38 cellular contexts compared by ENCODE assay signal in the genomic region with DNA sequence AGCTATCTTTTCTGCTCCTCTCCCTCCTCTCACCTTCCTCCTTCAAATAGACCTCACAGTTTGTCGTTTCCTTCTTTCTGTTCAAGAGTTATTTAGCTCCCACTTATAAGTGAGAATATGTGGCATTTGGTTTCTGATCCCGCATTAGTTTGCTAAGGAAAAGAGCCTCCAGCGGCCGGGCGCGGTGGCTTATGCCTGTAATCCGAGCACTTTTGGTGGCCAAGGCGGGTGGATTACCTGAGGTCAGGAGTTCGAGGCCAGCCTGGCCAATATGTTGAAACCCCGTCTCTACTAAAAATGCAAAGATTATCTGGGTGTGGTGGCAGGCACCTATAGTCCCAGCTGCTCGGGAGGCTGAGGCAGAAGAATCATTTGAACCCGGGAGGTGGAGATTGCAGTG.
"Had no signal": no experiment of that assay in that cellular context is flagged by ENCODE, and none has a peak within 500 bp of the region (broad histone marks: within the 10 kb centered on the region; RNA-seq: fewer than 3 reads in every experiment).

No MANE protein-coding gene starts in this region.

- H3K9me3 Mint-ChIP-seq: activated naive CD8-positive, alpha-beta T cell treated with anti-CD3 and anti-CD28 coated beads for 36 hours had no signal

- H3K27ac ChIP-seq: adrenal gland, ascending aorta, body of pancreas, brain microvascular endothelial cell, breast epithelium, cardiac muscle cell had no signal

- H3K36me3 Mint-ChIP-seq: activated naive CD4-positive, alpha-beta T cell treated with anti-CD3 and anti-CD28 coated beads, Interleukin-2, amount 10 ng/mL, durations not matched to agents 7 days and 5 days; activated naive CD4-positive, alpha-beta T cell treated with anti-CD3 and anti-CD28 coated beads, Interleukin-2, amount 50 U/mL, for 24 hours; activated naive CD4-positive, alpha-beta T cell treated with anti-CD3 and anti-CD28 coated beads, Interleukin-2, amount 50 U/mL, for 72 hours; activated naive CD8-positive, alpha-beta T cell; activated naive CD8-positive, alpha-beta T cell treated with anti-CD3 and anti-CD28 coated beads for 36 hours; activated naive CD8-positive, alpha-beta T cell treated with anti-CD3 and anti-CD28 coated beads, Interleukin-2, amount 10 ng/mL, durations not matched to agents 7 days and 5 days; brain had no signal

- DNase-seq: activated effector memory CD4-positive, alpha-beta T cell treated with anti-CD3 and anti-CD28 coated beads, Interleukin-2, amount 50 U/mL, for 16 hours; activated effector memory CD4-positive, alpha-beta T cell treated with Interleukin-2 at 50 U/mL for 16 hours; activated gamma-delta T cell; activated gamma-delta T cell treated with Interleukin-2 at 50 U/mL for 16 hours; activated naive CD4-positive, alpha-beta T cell; activated naive CD4-positive, alpha-beta T cell treated with anti-CD3 and anti-CD28 coated beads for 36 hours; activated naive CD4-positive, alpha-beta T cell treated with anti-CD3 and anti-CD28 coated beads, Interleukin-2, amount 10 ng/mL, durations not matched to agents 7 days and 5 days; activated naive CD4-positive, alpha-beta T cell treated with anti-CD3 and anti-CD28 coated beads, Interleukin-2, amount 50 U/mL, for 16 hours; activated naive CD4-positive, alpha-beta T cell treated with Interleukin-2 at 50 U/mL for 16 hours; activated naive CD8-positive, alpha-beta T cell treated with anti-CD3 and anti-CD28 coated beads for 36 hours; activated naive CD8-positive, alpha-beta T cell treated with anti-CD3 and anti-CD28 coated beads, Interleukin-2, amount 10 ng/mL, durations not matched to agents 7 days and 5 days; activated naive CD8-positive, alpha-beta T cell treated with anti-CD3 and anti-CD28 coated beads, Interleukin-2, amount 50 U/mL, for 24 hours; activated T-cell treated with anti-CD3 and anti-CD28 coated beads, Interleukin-2, amount 50 U/mL, for 1 hour; activated T-cell treated with anti-CD3 and anti-CD28 coated beads, Interleukin-2, amount 50 U/mL, for 24 hours; activated T-cell treated with anti-CD3 and anti-CD28 coated beads, Interleukin-2, amount 50 U/mL, for 4 hours; activated T-cell treated with anti-CD3 and anti-CD28 coated beads, Interleukin-2, amount 50 U/mL, for 48 hours; activated T-cell treated with anti-CD3 and anti-CD28 coated beads, Interleukin-2, amount 50 U/mL, for 72 hours; adrenal gland; amniotic stem cell; amygdala; anterior cingulate cortex; aorta; body of pancreas; brain microvascular endothelial cell; caudate nucleus; central memory CD4-positive, alpha-beta T cell; cerebellar nuclear complex had no signal

- H3K27me3 Mint-ChIP-seq: activated naive CD4-positive, alpha-beta T cell treated with anti-CD3 and anti-CD28 coated beads, Interleukin-2, amount 10 ng/mL, durations not matched to agents 7 days and 5 days; activated naive CD4-positive, alpha-beta T cell treated with anti-CD3 and anti-CD28 coated beads, Interleukin-2, amount 50 U/mL, for 24 hours; activated naive CD8-positive, alpha-beta T cell; activated naive CD8-positive, alpha-beta T cell treated with anti-CD3 and anti-CD28 coated beads for 36 hours; activated naive CD8-positive, alpha-beta T cell treated with anti-CD3 and anti-CD28 coated beads, Interleukin-2, amount 10 ng/mL, durations not matched to agents 7 days and 5 days; activated naive CD8-positive, alpha-beta T cell treated with anti-CD3 and anti-CD28 coated beads, Interleukin-2, amount 50 U/mL, for 24 hours; activated T-cell treated with anti-CD3 and anti-CD28 coated beads, Interleukin-2, amount 50 U/mL, for 24 hours; activated T-helper 17 cell treated with anti-CD3 and anti-CD28 coated beads, Interleukin-2, amount 50 U/mL, for 72 hours; brain; central memory CD8-positive, alpha-beta T cell had no signal

- ATAC-seq: activated naive CD4-positive, alpha-beta T cell treated with anti-CD3 and anti-CD28 coated beads, Interleukin-2, amount 50 U/mL, for 72 hours; activated naive CD8-positive, alpha-beta T cell treated with anti-CD3 and anti-CD28 coated beads, Interleukin-2, amount 50 U/mL, for 24 hours; activated T-cell treated with anti-CD3 and anti-CD28 coated beads, Interleukin-2, amount 50 U/mL, for 4 hours; activated T-cell treated with anti-CD3 and anti-CD28 coated beads, Interleukin-2, amount 50 U/mL, for 72 hours; activated T-helper 17 cell treated with anti-CD3 and anti-CD28 coated beads, Interleukin-2, amount 50 U/mL, for 72 hours; body of pancreas had no signal

- H3K4me3 Mint-ChIP-seq: activated naive CD4-positive, alpha-beta T cell treated with anti-CD3 and anti-CD28 coated beads for 36 hours; activated naive CD4-positive, alpha-beta T cell treated with anti-CD3 and anti-CD28 coated beads, Interleukin-2, amount 10 ng/mL, durations not matched to agents 7 days and 5 days; activated naive CD4-positive, alpha-beta T cell treated with anti-CD3 and anti-CD28 coated beads, Interleukin-2, amount 50 U/mL, for 24 hours; activated naive CD8-positive, alpha-beta T cell; activated naive CD8-positive, alpha-beta T cell treated with anti-CD3 and anti-CD28 coated beads for 36 hours; activated naive CD8-positive, alpha-beta T cell treated with anti-CD3 and anti-CD28 coated beads, Interleukin-2, amount 10 ng/mL, durations not matched to agents 7 days and 5 days; activated naive CD8-positive, alpha-beta T cell treated with anti-CD3 and anti-CD28 coated beads, Interleukin-2, amount 50 U/mL, for 24 hours; activated T-cell treated with anti-CD3 and anti-CD28 coated beads, Interleukin-2, amount 50 U/mL, for 24 hours; activated T-cell treated with anti-CD3 and anti-CD28 coated beads, Interleukin-2, amount 50 U/mL, for 4 hours; activated T-cell treated with anti-CD3 and anti-CD28 coated beads, Interleukin-2, amount 50 U/mL, for 72 hours; activated T-helper 1 cell treated with anti-CD3 and anti-CD28 coated beads, Interleukin-12 subunit alpha, Interleukin-12 subunit beta, Interleukin-2, Interleukin-4 antibody, amounts not matched to agents 30 ng/mL and 10 ng/mL and 1 ng/mL, durations not matched to agents 14 hours and 24 hours and 36 hours; activated T-helper 17 cell treated with anti-CD3 and anti-CD28 coated beads, Interleukin-2, amount 50 U/mL, for 72 hours; brain; central memory CD8-positive, alpha-beta T cell had no signal

- H3K4me1 Mint-ChIP-seq: activated naive CD4-positive, alpha-beta T cell treated with anti-CD3 and anti-CD28 coated beads, Interleukin-2, amount 10 ng/mL, durations not matched to agents 7 days and 5 days; activated naive CD4-positive, alpha-beta T cell treated with anti-CD3 and anti-CD28 coated beads, Interleukin-2, amount 50 U/mL, for 24 hours; activated naive CD8-positive, alpha-beta T cell treated with anti-CD3 and anti-CD28 coated beads for 36 hours; activated naive CD8-positive, alpha-beta T cell treated with anti-CD3 and anti-CD28 coated beads, Interleukin-2, amount 10 ng/mL, durations not matched to agents 7 days and 5 days; activated naive CD8-positive, alpha-beta T cell treated with anti-CD3 and anti-CD28 coated beads, Interleukin-2, amount 50 U/mL, for 24 hours; activated T-helper 17 cell treated with anti-CD3 and anti-CD28 coated beads, Interleukin-2, amount 50 U/mL, for 72 hours; brain; central memory CD8-positive, alpha-beta T cell had no signal

- H3K36me3 ChIP-seq: adrenal gland, ascending aorta, brain microvascular endothelial cell, breast epithelium, cardiac muscle cell had no signal

- H3K27ac Mint-ChIP-seq: activated naive CD4-positive, alpha-beta T cell treated with anti-CD3 and anti-CD28 coated beads for 36 hours; activated naive CD4-positive, alpha-beta T cell treated with anti-CD3 and anti-CD28 coated beads, Interleukin-2, amount 10 ng/mL, durations not matched to agents 7 days and 5 days; activated naive CD4-positive, alpha-beta T cell treated with anti-CD3 and anti-CD28 coated beads, Interleukin-2, amount 50 U/mL, for 24 hours; activated naive CD4-positive, alpha-beta T cell treated with anti-CD3 and anti-CD28 coated beads, Interleukin-2, amount 50 U/mL, for 72 hours; activated naive CD8-positive, alpha-beta T cell; activated naive CD8-positive, alpha-beta T cell treated with anti-CD3 and anti-CD28 coated beads for 36 hours; activated naive CD8-positive, alpha-beta T cell treated with anti-CD3 and anti-CD28 coated beads, Interleukin-2, amount 10 ng/mL, durations not matched to agents 7 days and 5 days; activated naive CD8-positive, alpha-beta T cell treated with anti-CD3 and anti-CD28 coated beads, Interleukin-2, amount 50 U/mL, for 24 hours; activated T-cell treated with anti-CD3 and anti-CD28 coated beads, Interleukin-2, amount 50 U/mL, for 24 hours; activated T-helper 1 cell treated with anti-CD3 and anti-CD28 coated beads, Interleukin-12 subunit alpha, Interleukin-12 subunit beta, Interleukin-2, Interleukin-4 antibody, amounts not matched to agents 30 ng/mL and 10 ng/mL and 1 ng/mL, durations not matched to agents 14 hours and 24 hours and 36 hours; activated T-helper 17 cell treated with anti-CD3 and anti-CD28 coated beads, Interleukin-2, amount 50 U/mL, for 72 hours; activated T-helper 2 cell treated with anti-CD3 and anti-CD28 coated beads, Interferon-gamma antibody, Interleukin-2, Interleukin-4, amounts not matched to agents 10 μg/mL and 5 μg/mL and 100 μg/mL, durations not matched to agents 14 hours and 24 hours and 36 hours; brain had no signal

- H3K9me3 ChIP-seq: adrenal gland, ascending aorta, body of pancreas, breast epithelium had no signal

- H3K4me1 ChIP-seq: adrenal gland, ascending aorta, body of pancreas, breast epithelium had no signal

- H3K4me3 ChIP-seq: adrenal gland, ascending aorta, body of pancreas, breast epithelium, cardiac muscle cell had no signal

- H3K27me3 ChIP-seq: adrenal gland, ascending aorta, body of pancreas, brain microvascular endothelial cell, breast epithelium, cardiac muscle cell had no signal
